Comparison of ENCODE assay signal across 17 cellular contexts in genomic region chr9:135103931-135104639, GRCh38. TPM values are rescaled to one million over a fixed set of nuclear protein-coding genes. Genes with fewer than 3 reads are reported as not detected.
"Had no signal": no experiment of that assay in that cellular context is flagged by ENCODE, and none has a peak within 500 bp of the region (broad histone marks: within the 10 kb centered on the region; RNA-seq: fewer than 3 reads in every experiment).

No MANE protein-coding gene starts in this region.

- ATAC-seq: activated T-helper 17 cell treated with anti-CD3 and anti-CD28 coated beads, Interleukin-2, amount 50 U/mL, for 72 hours; esophagus mucosa; naive thymus-derived CD8-positive, alpha-beta T cell; T-cell had no signal

- H3K4me3 Mint-ChIP-seq: activated T-helper 17 cell treated with anti-CD3 and anti-CD28 coated beads, Interleukin-2, amount 50 U/mL, for 72 hours; memory B cell; naive thymus-derived CD8-positive, alpha-beta T cell; stimulated activated naive CD8-positive, alpha-beta T cell treated with anti-CD3 and anti-CD28 coated beads, Interleukin-15, Interleukin-2, amounts not matched to agents 100 ng/mL and 50 ng/mL, for 24 hours; T-cell; type B pancreatic cell had no signal

- H3K27ac Mint-ChIP-seq: activated T-helper 17 cell treated with anti-CD3 and anti-CD28 coated beads, Interleukin-2, amount 50 U/mL, for 72 hours; memory B cell; stimulated activated naive CD8-positive, alpha-beta T cell treated with anti-CD3 and anti-CD28 coated beads, Interleukin-15, Interleukin-2, amounts not matched to agents 100 ng/mL and 50 ng/mL, for 24 hours; T-cell; type B pancreatic cell had no signal

- H3K4me3 ChIP-seq: ascending aorta, hepatocyte, left ventricle myocardium inferior, right atrium auricular region had no signal

- H3K36me3 ChIP-seq: ascending aorta, left ventricle myocardium inferior, right atrium auricular region had no signal

- H3K36me3 Mint-ChIP-seq: memory B cell; naive thymus-derived CD8-positive, alpha-beta T cell; T-cell; type B pancreatic cell had no signal

- H3K9me3 ChIP-seq: ascending aorta, left ventricle myocardium inferior, right atrium auricular region had no signal

- H3K27ac ChIP-seq: ascending aorta, hepatocyte, left ventricle myocardium inferior, right atrium auricular region had no signal

- DNase-seq: activated CD4-positive, alpha-beta T cell treated with anti-CD3 and anti-CD28 coated beads for 1 hour; activated CD4-positive, alpha-beta T cell treated with anti-CD3 and anti-CD28 coated beads, Interleukin-2, amount 50 U/mL, for 4 hours; activated naive CD4-positive, alpha-beta T cell treated with Interleukin-2 at 50 U/mL for 16 hours; left ventricle myocardium inferior; naive thymus-derived CD8-positive, alpha-beta T cell; nucleus accumbens; small intestine; T-cell; T-helper 9 cell had no signal

- H3K9me3 Mint-ChIP-seq: activated T-helper 17 cell treated with anti-CD3 and anti-CD28 coated beads, Interleukin-2, amount 50 U/mL, for 72 hours; memory B cell; stimulated activated naive CD8-positive, alpha-beta T cell treated with anti-CD3 and anti-CD28 coated beads, Interleukin-15, Interleukin-2, amounts not matched to agents 100 ng/mL and 50 ng/mL, for 24 hours; T-cell; type B pancreatic cell had no signal

- H3K27me3 ChIP-seq: ascending aorta, right atrium auricular region had no signal

RNA-seq across cellular contexts. Expression of gene OLFM1, which starts 16.6 kb away (rescaled TPM):
- total RNA-seq: naive thymus-derived CD8-positive, alpha-beta T cell had no signal
